8 cellular contexts compared by ENCODE assay signal in genomic region chr11:94128746-94129504, GRCh38. TPM values are rescaled to one million over a fixed set of nuclear protein-coding genes. Genes with fewer than 3 reads are reported as not detected.
DNase-seq lines count a peak whose midpoint lies in the region; ATAC-seq, FAIRE-seq and TF ChIP-seq lines count a peak whose summit lies in the region.

TSS of gene PANX1 (plus strand) at chr11:94128841. CDS start at chr11:94129313, 472 bp downstream.

- no peak for FAIRE-seq in H54 (lab: Jason Lieb, UNC)

- TF ChIP-seq EP300 in gastroesophageal sphincter (IDR thresholded peaks at IDR 0.05): no peak

- whole genome bisulfite sequencing in gastroesophageal sphincter (ENCODE audit: low coverage in 1 of 2), 2 donors: 0% methylated on average over 7 to 10 of the region's 92 CpGs

- H3K27me3 ChIP-seq in gastroesophageal sphincter (no peaks in the 10 kb centered on the region), neutrophil (peaks cover 55% of the 10 kb centered on the region)

- ATAC-seq in gastroesophageal sphincter: peak; percentile 81

- H3K27ac ChIP-seq in gastroesophageal sphincter (peak within 1 kb of the TSS; percentile 62 to 97 (median 92)), neutrophil (no peak within 1 kb of the TSS)

- H3K9me3 ChIP-seq in gastroesophageal sphincter (no peaks in the 10 kb centered on the region), neutrophil (no peaks in the 10 kb centered on the region)

- peak; percentile 91 for DNase-seq in ELR (ENCODE audit: low read depth)
- DNase-seq in H54 (ENCODE audit: insufficient read length, low spot score): no peak
- peak; percentile 93 for DNase-seq in LoVo (ENCODE audit: low spot score)
- DNase-seq in SHP77 treated with DMSO at 0.1 percent for 48 hours (lab: John Stamatoyannopoulos, UW): peak; percentile 41
- DNase-seq in activated gamma-delta T cell treated with anti-CD3 and anti-CD28 coated beads, Interleukin-2, amount 50 U/mL, for 16 hours (ENCODE audit: low read depth): peak; percentile 62
- peak; percentile 67 for DNase-seq in superior temporal gyrus (ENCODE audit: extremely low spot score)

- TF ChIP-seq POLR2A in H54 (IDR thresholded peaks at IDR 0.05; ENCODE audit: low read depth, low read length) (peak; percentile 34; the same call in 1 of the 2 replicates), gastroesophageal sphincter (IDR thresholded peaks at IDR 0.05) (peak; percentile 48 to 63)

- peak in 2 of 4 experiments; percentile 5 to 36 for TF ChIP-seq CTCF in gastroesophageal sphincter (IDR thresholded peaks at IDR 0.05)
- no peak for TF ChIP-seq CTCF in neutrophil (IDR thresholded peaks at IDR 0.05)

- H3K36me3 ChIP-seq in gastroesophageal sphincter (no peaks in the 10 kb centered on the region), neutrophil (no peaks in the 10 kb centered on the region)

- peaks cover 6 to 52% (median 24%) of the 10 kb centered on the region in 3 donors for H3K4me1 ChIP-seq in gastroesophageal sphincter
- H3K4me1 ChIP-seq in neutrophil (ENCODE audit: control insufficient read depth in 1 of 2, insufficient read depth in 1 of 2, low read depth in 1 of 2, low read length in 1 of 2): peaks cover 22 to 28% of the 10 kb centered on the region in 2 experiments

- H3K4me3 ChIP-seq in gastroesophageal sphincter: peak within 1 kb of the TSS; percentile 54 to 87
- H3K4me3 ChIP-seq in neutrophil (ENCODE audit: low read depth in 1 of 2, low read length in 1 of 2): peak within 1 kb of the TSS; percentile 60 to 66

RNA-seq across cellular contexts. Expression of gene PANX1, which starts in this region (rescaled TPM):
- 10 to 100 TPM; 29.9 to 43.2 (median 35.9) TPM for total RNA-seq in gastroesophageal sphincter
